In genomic region chrX:10045327-10046000, GRCh38 we compare ENCODE assay signal across 15 cellular contexts.
DNase-seq lines count a peak whose midpoint lies in the region; ATAC-seq and TF ChIP-seq lines count a peak whose summit lies in the region.
"Had no signal": no experiment of that assay in that cellular context is flagged by ENCODE, and none has a peak within 500 bp of the region (broad histone marks: within the 10 kb centered on the region; RNA-seq: fewer than 3 reads in every experiment).

No MANE protein-coding gene starts in this region.

- TF ChIP-seq POLR2A in IMR-90 (IDR thresholded peaks at IDR 0.05; ENCODE audit: low read depth, low read length): no peak
- no peak for TF ChIP-seq POLR2A in stomach (IDR thresholded peaks at IDR 0.05)

- in situ Hi-C loops in IMR-90 (cut with MboI; ENCODE audit: low sequenced_read_pairs): no loop called here

- H3K23ac ChIP-seq in IMR-90 (ENCODE audit: low read depth, low read length): no peak overlapping the region

- H4K20me1 ChIP-seq in IMR-90 (ENCODE audit: insufficient read depth, low read length) (peaks cover 57% of the 10 kb centered on the region), GM23338 (replicated peaks; ENCODE audit: insufficient read depth) (no peaks in the 10 kb centered on the region)

- 52% methylated on average over 3 of the region's 13 CpGs; no CpG with 5 or more reads in 1 of the 2 experiments for WGBS in IMR-90 (ENCODE audit: extremely low coverage in 2 of 2, insufficient read length in 1 of 2), 2 experiments
- 32 to 56% (median 42%) methylated on average over 8 to 13 of the region's 13 CpGs for WGBS in stomach, 5 donors

- ATAC-seq in IMR-90 (ENCODE audit: low read depth) (no peak), HG02588 (IDR thresholded peaks at IDR 0.05; ENCODE audit: unreplicated experiment) (no peak), GM23338 (no peak)
- ATAC-seq: PC-3, SK-N-SH treated with all-trans-retinoic acid at 6 μM for 48 hours had no signal

- H3K27ac Mint-ChIP-seq in GM23338: no peak overlapping the region
- no peak overlapping the region for H3K27ac Mint-ChIP-seq in activated CD4-positive, alpha-beta T cell treated with anti-CD3 and anti-CD28 coated beads, Interleukin-2, amount 10 ng/mL, durations not matched to agents 24 days and 14 days
- H3K27ac Mint-ChIP-seq: activated T-helper 2 cell treated with anti-CD3 and anti-CD28 coated beads, Interferon-gamma antibody, Interleukin-2, Interleukin-4, amounts not matched to agents 10 μg/mL and 5 μg/mL and 100 μg/mL, durations not matched to agents 14 hours and 24 hours and 36 hours had no signal

- H3K27me3 ChIP-seq in IMR-90 (ENCODE audit: control insufficient read depth, insufficient read depth, low read length) (no peaks in the 10 kb centered on the region), layer of hippocampus (ENCODE audit: control insufficient read depth, insufficient read depth, low read length) (no peaks in the 10 kb centered on the region), stomach (no peaks in the 10 kb centered on the region), GM23338 (ENCODE audit: insufficient read depth) (no peaks in the 10 kb centered on the region)

- no peaks in the 10 kb centered on the region for H3K36me3 Mint-ChIP-seq in GM23338 (ENCODE audit: low read depth)
- no peaks in the 10 kb centered on the region for H3K36me3 Mint-ChIP-seq in activated CD4-positive, alpha-beta T cell treated with anti-CD3 and anti-CD28 coated beads, Interleukin-2, amount 10 ng/mL, durations not matched to agents 24 days and 14 days (ENCODE audit: low read depth)
- H3K36me3 Mint-ChIP-seq: memory B cell had no signal

- CTCF ChIA-PET in IMR-90 (lab: Yijun Ruan, JAX): no interaction called here

- H3K4me1 Mint-ChIP-seq in GM23338: peaks cover 39% of the 10 kb centered on the region
- peaks cover 2% of the 10 kb centered on the region for H3K4me1 Mint-ChIP-seq in activated CD4-positive, alpha-beta T cell treated with anti-CD3 and anti-CD28 coated beads, Interleukin-2, amount 10 ng/mL, durations not matched to agents 24 days and 14 days

- H3K4me1 ChIP-seq in IMR-90 (ENCODE audit: control insufficient read depth, insufficient read depth, low read length) (peaks cover 11% of the 10 kb centered on the region), stomach (peaks cover 6 to 49% (median 26%) of the 10 kb centered on the region in 4 donors), GM23338 (ENCODE audit: insufficient read depth) (peaks cover 23% of the 10 kb centered on the region)

- POLR2A ChIA-PET in IMR-90 (lab: Charles Lee; ENCODE audit: unreplicated experiment): no interaction called here

- H3K18ac ChIP-seq in IMR-90 (ENCODE audit: low read depth, low read length): no peak overlapping the region

- H3K27ac ChIP-seq in IMR-90 (ENCODE audit: insufficient read depth, low read length) (no peak overlapping the region), epithelial cell of prostate (peak overlapping the region; percentile 17), layer of hippocampus (ENCODE audit: low read depth, low read length) (peak overlapping the region; percentile 14), stomach (peak overlapping the region in 4 of 5 donors; percentile 22 to 49 (median 46)), GM23338 (ENCODE audit: low read depth) (no peak overlapping the region)

- no peak overlapping the region for H2BK120ac ChIP-seq in IMR-90 (ENCODE audit: low read depth, low read length)

- dilution Hi-C loops in IMR-90 (cut with HindIII; ENCODE audit: low sequenced_read_pairs, unreplicated experiment): no loop called here

- no peak overlapping the region for H3K4me3 Mint-ChIP-seq in GM23338
- no peak overlapping the region for H3K4me3 Mint-ChIP-seq in activated CD4-positive, alpha-beta T cell treated with anti-CD3 and anti-CD28 coated beads, Interleukin-2, amount 10 ng/mL, durations not matched to agents 24 days and 14 days
- H3K4me3 Mint-ChIP-seq: memory B cell had no signal

- no peak overlapping the region for H3K56ac ChIP-seq in IMR-90 (ENCODE audit: extremely low read depth, insufficient read depth, low read length)

- H4K91ac ChIP-seq in IMR-90 (ENCODE audit: insufficient read depth, low read depth, low read length): no peak overlapping the region

- H3K9me2 ChIP-seq in GM23338 (ENCODE audit: insufficient read depth): no peaks in the 10 kb centered on the region

- intact Hi-C loops in IMR-90 (cut with micrococcal nuclease): no loop called here
- intact Hi-C loops in stomach (cut with DNase I; ENCODE audit: low total_unique reads): no loop called here
- intact Hi-C loops in activated CD4-positive, alpha-beta T cell treated with anti-CD3 and anti-CD28 coated beads, Interleukin-2, amount 10 ng/mL, durations not matched to agents 24 days and 14 days (cut with micrococcal nuclease): no loop called here

- no peak overlapping the region for H3K4me2 ChIP-seq in IMR-90 (ENCODE audit: low read depth, low read length)
- H3K4me2 ChIP-seq in GM23338: no peak overlapping the region

- H3K36me3 ChIP-seq in IMR-90 (ENCODE audit: control insufficient read depth, insufficient read depth, low read length): no peaks in the 10 kb centered on the region; the same call in 1 of the 2 replicates
- no peaks in the 10 kb centered on the region for H3K36me3 ChIP-seq in stomach
- H3K36me3 ChIP-seq in GM23338 (ENCODE audit: insufficient read depth): no peaks in the 10 kb centered on the region

- H2BK5ac ChIP-seq in IMR-90 (ENCODE audit: low read depth, low read length, poor library complexity, severe bottlenecking): no peak overlapping the region

- H2AFZ ChIP-seq in IMR-90 (replicated peaks; ENCODE audit: low read length, poor library complexity): peak overlapping the region; percentile 11
- H2AFZ ChIP-seq in GM23338: no peak overlapping the region

- no peak for DNase-seq in IMR-90
- DNase-seq in epithelial cell of prostate (ENCODE audit: low read depth, low spot score): no peak
- peak; percentile 48 for DNase-seq in stomach
- DNase-seq in middle frontal gyrus (ENCODE audit: extremely low spot score, low spot score): no peak
- no peak for DNase-seq in GM23338 (ENCODE audit: low spot score)
- no peak for DNase-seq in activated CD4-positive, alpha-beta T cell treated with anti-CD3 and anti-CD28 coated beads, Interleukin-2, amount 10 ng/mL, durations not matched to agents 24 days and 14 days
- DNase-seq: HCEC 1CT, NCI-H2029 treated with DMSO at 0.1 percent for 48 hours, NCI-H510A treated with DMSO at 0.1 percent for 48 hours, PC-3 had no signal

- H3K14ac ChIP-seq in IMR-90 (replicated peaks; ENCODE audit: low read depth, low read length): no peak overlapping the region

- H2BK15ac ChIP-seq in IMR-90 (ENCODE audit: low read depth, low read length): peak overlapping the region; percentile 12; the same call in 1 of the 3 replicates

- no peak overlapping the region for H2AK9ac ChIP-seq in IMR-90 (replicated peaks; ENCODE audit: low read depth, low read length, poor library complexity)

- H2AK5ac ChIP-seq in IMR-90 (ENCODE audit: low read depth, low read length): no peak overlapping the region

- H4K8ac ChIP-seq in IMR-90 (ENCODE audit: low read depth in 2 of 2, low read length in 2 of 2): no peak overlapping the region

- H3F3A ChIP-seq in GM23338 (replicated peaks; ENCODE audit: low read depth): no peaks in the 10 kb centered on the region

- no TSS peak for BruUV-seq in IMR-90 (replicated peaks; lab: Mats Ljungman, UMichigan)

- no peak for TF ChIP-seq RAD21 in IMR-90 (IDR thresholded peaks at IDR 0.05; ENCODE audit: low read length)

- no peaks in the 10 kb centered on the region; the same call in 1 of the 2 replicates for H3K9me3 ChIP-seq in IMR-90 (ENCODE audit: control insufficient read depth, insufficient read depth, low read length)
- H3K9me3 ChIP-seq in stomach: no peaks in the 10 kb centered on the region

- H3K27me3 Mint-ChIP-seq in GM23338 (ENCODE audit: insufficient read depth, low read depth, poor library complexity): peaks cover under 1% of the 10 kb centered on the region
- no peaks in the 10 kb centered on the region for H3K27me3 Mint-ChIP-seq in activated CD4-positive, alpha-beta T cell treated with anti-CD3 and anti-CD28 coated beads, Interleukin-2, amount 10 ng/mL, durations not matched to agents 24 days and 14 days
- H3K27me3 Mint-ChIP-seq: memory B cell had no signal

- H3K4me3 ChIP-seq in IMR-90 (ENCODE audit: insufficient read depth, low read depth, low read length) (no peak overlapping the region), stomach (no peak overlapping the region), GM23338 (no peak overlapping the region)

- peaks cover 36% of the 10 kb centered on the region for H3K79me2 ChIP-seq in GM23338 (replicated peaks; ENCODE audit: insufficient read depth)

- H3K9me1 ChIP-seq in IMR-90 (ENCODE audit: insufficient read depth, low read length): peaks cover 17% of the 10 kb centered on the region

- H3K9me3 Mint-ChIP-seq in GM23338: no peaks in the 10 kb centered on the region
- no peaks in the 10 kb centered on the region for H3K9me3 Mint-ChIP-seq in activated CD4-positive, alpha-beta T cell treated with anti-CD3 and anti-CD28 coated beads, Interleukin-2, amount 10 ng/mL, durations not matched to agents 24 days and 14 days
- H3K9me3 Mint-ChIP-seq: activated T-helper 2 cell treated with anti-CD3 and anti-CD28 coated beads, Interferon-gamma antibody, Interleukin-2, Interleukin-4, amounts not matched to agents 10 μg/mL and 5 μg/mL and 100 μg/mL, durations not matched to agents 14 hours and 24 hours and 36 hours; memory B cell had no signal

- peaks cover 15 to 63% of the 10 kb centered on the region in 2 experiments for H3K79me1 ChIP-seq in IMR-90 (ENCODE audit: low read depth in 1 of 2, low read length in 2 of 2)

- H2BK20ac ChIP-seq in IMR-90 (ENCODE audit: low read depth, low read length): no peak overlapping the region

- H3K9ac ChIP-seq in IMR-90 (ENCODE audit: low read depth, low read length): no peak overlapping the region

- TF ChIP-seq EP300 in stomach (IDR thresholded peaks at IDR 0.05): no peak

- TF ChIP-seq CTCF in IMR-90 (conservative IDR thresholded peaks at IDR 0.05; ENCODE audit: low read depth, low read length): no peak
- TF ChIP-seq CTCF in stomach (IDR thresholded peaks at IDR 0.05): no peak
- no peak for TF ChIP-seq CTCF in GM23338 (conservative IDR thresholded peaks at IDR 0.05; ENCODE audit: low read depth in 2 of 2)

- H3K4ac ChIP-seq in IMR-90 (ENCODE audit: low read depth, low read length): no peak overlapping the region

- H4K5ac ChIP-seq in IMR-90 (ENCODE audit: low read depth, low read length): no peak overlapping the region

TF ChIP-seq in IMR-90, 13 proteins besides CTCF, POLR2A, EP300 and RAD21 (continues in another document):
- no peak for TF ChIP-seq CHD1 (IDR thresholded peaks at IDR 0.05; ENCODE audit: low read depth, low read length)
- TF ChIP-seq RFX5 (IDR thresholded peaks at IDR 0.05; ENCODE audit: low read depth, low read length): no peak
- no peak for TF ChIP-seq SMC3 (IDR thresholded peaks at IDR 0.05; ENCODE audit: low read depth, low read length)
- TF ChIP-seq NFE2L2 (IDR thresholded peaks at IDR 0.05; ENCODE audit: low read depth, low read length): no peak

TF ChIP-seq in GM23338, 12 proteins besides CTCF, POLR2A, EP300 and RAD21 (continues in another document):
- TF ChIP-seq EZH2 (IDR thresholded peaks at IDR 0.05; ENCODE audit: low read depth, unreplicated experiment) (no peak), POLR2AphosphoS5 (IDR thresholded peaks at IDR 0.05; ENCODE audit: low read depth) (no peak), ZNF331 (CRISPR knock-in tag; IDR thresholded peaks at IDR 0.05; ENCODE audit: low read depth) (no peak)

Comparison
In these comparisons a context has a peak if more than half of its experiments do, and no peak if none do; other contexts are left out.
1. H3K27ac ChIP-seq: peak in epithelial cell of prostate (single experiment), layer of hippocampus (single experiment) and stomach (4 of 5); none in IMR-90 (single experiment) and GM23338 (single experiment).